1 cellular context compared by ENCODE assay signal in genomic region chr17:77154187-77154586, GRCh38.
TF ChIP-seq lines count a peak whose summit lies in the region.

No MANE protein-coding gene starts in this region.

TF ChIP-seq in SK-N-SH treated with all-trans-retinoic acid at 6 μM for 48 hours, 23 proteins besides CTCF, POLR2A, EP300 and RAD21 (continued from another document):
- TF ChIP-seq, protein P1, sequence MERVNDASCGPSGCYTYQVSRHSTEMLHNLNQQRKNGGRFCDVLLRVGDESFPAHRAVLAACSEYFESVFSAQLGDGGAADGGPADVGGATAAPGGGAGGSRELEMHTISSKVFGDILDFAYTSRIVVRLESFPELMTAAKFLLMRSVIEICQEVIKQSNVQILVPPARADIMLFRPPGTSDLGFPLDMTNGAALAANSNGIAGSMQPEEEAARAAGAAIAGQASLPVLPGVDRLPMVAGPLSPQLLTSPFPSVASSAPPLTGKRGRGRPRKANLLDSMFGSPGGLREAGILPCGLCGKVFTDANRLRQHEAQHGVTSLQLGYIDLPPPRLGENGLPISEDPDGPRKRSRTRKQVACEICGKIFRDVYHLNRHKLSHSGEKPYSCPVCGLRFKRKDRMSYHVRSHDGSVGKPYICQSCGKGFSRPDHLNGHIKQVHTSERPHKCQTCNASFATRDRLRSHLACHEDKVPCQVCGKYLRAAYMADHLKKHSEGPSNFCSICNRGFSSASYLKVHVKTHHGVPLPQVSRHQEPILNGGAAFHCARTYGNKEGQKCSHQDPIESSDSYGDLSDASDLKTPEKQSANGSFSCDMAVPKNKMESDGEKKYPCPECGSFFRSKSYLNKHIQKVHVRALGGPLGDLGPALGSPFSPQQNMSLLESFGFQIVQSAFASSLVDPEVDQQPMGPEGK (CRISPR knock-in tag; IDR thresholded peaks at IDR 0.05; ENCODE audit: borderline replicate concordance): no peak
- no peak for TF ChIP-seq SNAI2 (CRISPR knock-in tag; IDR thresholded peaks at IDR 0.05)
- TF ChIP-seq, protein P2, sequence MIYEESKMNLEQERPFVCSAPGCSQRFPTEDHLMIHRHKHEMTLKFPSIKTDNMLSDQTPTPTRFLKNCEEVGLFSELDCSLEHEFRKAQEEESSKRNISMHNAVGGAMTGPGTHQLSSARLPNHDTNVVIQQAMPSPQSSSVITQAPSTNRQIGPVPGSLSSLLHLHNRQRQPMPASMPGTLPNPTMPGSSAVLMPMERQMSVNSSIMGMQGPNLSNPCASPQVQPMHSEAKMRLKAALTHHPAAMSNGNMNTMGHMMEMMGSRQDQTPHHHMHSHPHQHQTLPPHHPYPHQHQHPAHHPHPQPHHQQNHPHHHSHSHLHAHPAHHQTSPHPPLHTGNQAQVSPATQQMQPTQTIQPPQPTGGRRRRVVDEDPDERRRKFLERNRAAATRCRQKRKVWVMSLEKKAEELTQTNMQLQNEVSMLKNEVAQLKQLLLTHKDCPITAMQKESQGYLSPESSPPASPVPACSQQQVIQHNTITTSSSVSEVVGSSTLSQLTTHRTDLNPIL (CRISPR knock-in tag; IDR thresholded peaks at IDR 0.05; ENCODE audit: low read depth): no peak
